In the genomic region with DNA sequence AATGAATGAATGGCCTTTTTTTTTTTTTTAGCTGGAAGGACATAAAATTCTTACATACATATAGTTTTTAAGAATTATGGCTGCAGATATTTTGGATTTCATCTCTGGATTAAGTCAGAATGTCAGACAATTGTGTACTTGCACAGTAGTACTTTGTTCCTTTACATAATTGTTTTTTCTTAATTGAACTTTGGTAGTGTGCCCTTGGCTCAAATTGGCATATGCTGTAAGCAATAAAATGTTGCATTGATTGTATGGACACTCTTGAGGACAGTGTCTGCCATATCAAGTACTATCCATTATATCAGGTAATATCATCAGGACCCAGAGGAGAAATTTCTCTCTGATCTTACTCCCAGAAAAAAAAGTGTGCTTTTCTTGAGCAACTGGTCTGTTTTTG, we compare ENCODE assay signal across 1 cellular context.
TF ChIP-seq lines count a peak whose summit lies in the region.

No MANE protein-coding gene starts in this region.

TF ChIP-seq in endothelial cell of umbilical vein, 7 proteins besides CTCF, POLR2A, EP300 and RAD21 (continued from another document):
- TF ChIP-seq POLR2AphosphoS5 (IDR thresholded peaks at IDR 0.05; ENCODE audit: insufficient read depth, low read depth, low read length) (no peak), EZH2 (IDR thresholded peaks at IDR 0.05; ENCODE audit: borderline replicate concordance, low read depth, low read length, severe bottlenecking) (no peak)
- TF ChIP-seq, protein P1, sequence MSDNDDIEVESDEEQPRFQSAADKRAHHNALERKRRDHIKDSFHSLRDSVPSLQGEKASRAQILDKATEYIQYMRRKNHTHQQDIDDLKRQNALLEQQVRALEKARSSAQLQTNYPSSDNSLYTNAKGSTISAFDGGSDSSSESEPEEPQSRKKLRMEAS (IDR thresholded peaks at IDR 0.05; ENCODE audit: insufficient read depth, insufficient read length) = no peak
